ENCODE assay signal across 8 cellular contexts in genomic region chr7:1531979-1532455, GRCh38. TPM values are rescaled to one million over a fixed set of nuclear protein-coding genes. Genes with fewer than 3 reads are reported as not detected.
DNase-seq lines count a peak whose midpoint lies in the region; ATAC-seq and TF ChIP-seq lines count a peak whose summit lies in the region.

No MANE protein-coding gene starts in this region.

- H3K9me3 Mint-ChIP-seq in activated CD4-positive, alpha-beta T cell treated with anti-CD3 and anti-CD28 coated beads, Interleukin-2, amount 10 ng/mL, durations not matched to agents 24 days and 14 days: no peaks in the 10 kb centered on the region

- in situ Hi-C loops in transverse colon (cut with MboI; ENCODE audit: low pct_ligation_motif_present in 1 of 4, low pct_unique_long_range_greater_than_20kb in 1 of 4, low sequenced_read_pairs in 3 of 4): no loop called here

- H3K27ac Mint-ChIP-seq in activated CD4-positive, alpha-beta T cell treated with anti-CD3 and anti-CD28 coated beads, Interleukin-2, amount 10 ng/mL, durations not matched to agents 24 days and 14 days: peak overlapping the region; percentile 94

- peaks cover 24% of the 10 kb centered on the region for H3K4me1 Mint-ChIP-seq in activated CD4-positive, alpha-beta T cell treated with anti-CD3 and anti-CD28 coated beads, Interleukin-2, amount 10 ng/mL, durations not matched to agents 24 days and 14 days

- H3K9me3 ChIP-seq in adrenal gland (replicated peaks in 1 of 3) (no peaks in the 10 kb centered on the region), transverse colon (no peaks in the 10 kb centered on the region)

- peaks cover 38 to 45% of the 10 kb centered on the region in 2 donors for H3K4me1 ChIP-seq in adrenal gland (replicated peaks in 1 of 2)
- peaks cover 27 to 49% (median 48%) of the 10 kb centered on the region in 4 donors for H3K4me1 ChIP-seq in transverse colon

- 35 to 39% (median 37%) methylated on average over 3 to 10 of the region's 10 CpGs for WGBS in adrenal gland, 4 donors
- WGBS in lower leg skin, 2 donors: 17 to 18% methylated on average over 10 of the region's 10 CpGs
- WGBS in transverse colon (ENCODE audit: low coverage in 1 of 2), 2 donors: 21% methylated on average over 10 of the region's 10 CpGs; no CpG with 5 or more reads in 1 of the 2 donors

- H3K36me3 Mint-ChIP-seq in activated CD4-positive, alpha-beta T cell treated with anti-CD3 and anti-CD28 coated beads, Interleukin-2, amount 10 ng/mL, durations not matched to agents 24 days and 14 days (ENCODE audit: low read depth): peaks cover 5% of the 10 kb centered on the region

- TF ChIP-seq CTCF in adrenal gland (IDR thresholded peaks at IDR 0.05): no peak
- no peak for TF ChIP-seq CTCF in lower leg skin (IDR thresholded peaks at IDR 0.05)
- no peak for TF ChIP-seq CTCF in transverse colon (IDR thresholded peaks at IDR 0.05)

- TF ChIP-seq POLR2A in adrenal gland (IDR thresholded peaks at IDR 0.05) (no peak), lower leg skin (IDR thresholded peaks at IDR 0.05) (no peak), transverse colon (IDR thresholded peaks at IDR 0.05) (no peak)

- H3K4me3 Mint-ChIP-seq in activated CD4-positive, alpha-beta T cell treated with anti-CD3 and anti-CD28 coated beads, Interleukin-2, amount 10 ng/mL, durations not matched to agents 24 days and 14 days: peak overlapping the region; percentile 91

- H3K27me3 Mint-ChIP-seq in activated CD4-positive, alpha-beta T cell treated with anti-CD3 and anti-CD28 coated beads, Interleukin-2, amount 10 ng/mL, durations not matched to agents 24 days and 14 days: no peaks in the 10 kb centered on the region

- H3K27me3 ChIP-seq in adrenal gland (no peaks in the 10 kb centered on the region), transverse colon (no peaks in the 10 kb centered on the region)

- H3K4me3 ChIP-seq in adrenal gland: peak overlapping the region in 3 of 4 donors; percentile 7 to 93 (median 18)
- H3K4me3 ChIP-seq in lower leg skin (ENCODE audit: low read depth, poor library complexity, severe bottlenecking): peak overlapping the region; percentile 54
- peak overlapping the region; percentile 70 to 75 (median 72) for H3K4me3 ChIP-seq in transverse colon

- ATAC-seq in GM21390 (IDR thresholded peaks at IDR 0.05; ENCODE audit: unreplicated experiment): no peak

- no peaks in the 10 kb centered on the region for H3K36me3 ChIP-seq in adrenal gland (replicated peaks in 1 of 2)
- no peaks in the 10 kb centered on the region for H3K36me3 ChIP-seq in transverse colon

- intact Hi-C loops in activated CD4-positive, alpha-beta T cell treated with anti-CD3 and anti-CD28 coated beads, Interleukin-2, amount 10 ng/mL, durations not matched to agents 24 days and 14 days (cut with micrococcal nuclease): loop anchor here (1.0 to 5.0 kb wide), 5 partner anchors 28 to 875 kb away; partner anchors contain the start of genes INTS1, MICALL2 and ZFAND2A
- intact Hi-C loops in adrenal gland (cut with DNase I): no loop called here
- intact Hi-C loops in lower leg skin (cut with DNase I; ENCODE audit: low total_unique reads): no loop called here
- intact Hi-C loops in transverse colon (cut with DNase I; ENCODE audit: low total_unique reads): no loop called here

- DNase-seq in activated CD4-positive, alpha-beta T cell treated with anti-CD3 and anti-CD28 coated beads, Interleukin-2, amount 10 ng/mL, durations not matched to agents 24 days and 14 days: peak; percentile 74
- DNase-seq in activated CD4-positive, alpha-beta T cell treated with anti-CD3 and anti-CD28 coated beads for 1 hour: no peak
- DNase-seq in adrenal gland (peak in 3 of 7 donors; percentile 37 to 63 (median 60)), lower leg skin (ENCODE audit: low spot score in 2 of 2) (peak in 1 of 2 donors; percentile 88), transverse colon (no peak), foreskin melanocyte (no peak)
- DNase-seq in stimulated activated CD4-positive, alpha-beta T cell treated with anti-CD3 and anti-CD28 coated beads, Interleukin-4, amount 100 ng/mL, for 1 hour: no peak

- TF ChIP-seq EP300 in transverse colon (IDR thresholded peaks at IDR 0.05; ENCODE audit: low read depth): no peak

- H3K27ac ChIP-seq in adrenal gland (peak overlapping the region; percentile 82 to 98 (median 93)), transverse colon (peak overlapping the region; percentile 97 to 99 (median 98))

RNA-seq across cellular contexts. Expression of gene MAFK, which starts 1.5 kb away (rescaled TPM):
- total RNA-seq in activated CD4-positive, alpha-beta T cell treated with anti-CD3 and anti-CD28 coated beads, Interleukin-2, amount 10 ng/mL, durations not matched to agents 24 days and 14 days: 42.9 and 45.5 TPM in 2 replicates
- 10 to 100 TPM; 17.2 to 34.1 (median 20.6) TPM for total RNA-seq in adrenal gland
- polyA plus RNA-seq in adrenal gland: 10 to 100 TPM in 2 of 3 donors, 1 to 10 TPM in 1; 1.5 to 72.2 (median 37.6) TPM
- total RNA-seq in lower leg skin: 10 to 100 TPM; 47.7 to 72.8 (median 52.3) TPM
- 100 to 1,000 TPM in 1 of 4 donors, 10 to 100 TPM in 3; 22.9 to 103 (median 44.0) TPM for total RNA-seq in transverse colon

RNA-seq across cellular contexts. Expression of gene TMEM184A, which starts 24.0 kb away (rescaled TPM):
- total RNA-seq in activated CD4-positive, alpha-beta T cell treated with anti-CD3 and anti-CD28 coated beads, Interleukin-2, amount 10 ng/mL, durations not matched to agents 24 days and 14 days: not detected in 2 replicates
- total RNA-seq in adrenal gland: 1 to 10 TPM in 2 of 8 donors, under 1 TPM in 5, not detected in 1; 0.06 to 1.3 (median 0.72) TPM
- 1 to 10 TPM in 2 of 3 donors, not detected in 1; 1.2 to 2.1 TPM for polyA plus RNA-seq in adrenal gland
- 100 to 1,000 TPM in 3 of 4 donors, 10 to 100 TPM in 1; 70.5 to 177 (median 119) TPM for total RNA-seq in lower leg skin
- 100 to 1,000 TPM in 2 of 4 donors, 10 to 100 TPM in 2; 49.9 to 151 (median 94.1) TPM for total RNA-seq in transverse colon

RNA-seq across cellular contexts. Expression of gene INTS1, which starts 27.8 kb away (rescaled TPM):
- 89.5 and 94.3 TPM in 2 replicates for total RNA-seq in activated CD4-positive, alpha-beta T cell treated with anti-CD3 and anti-CD28 coated beads, Interleukin-2, amount 10 ng/mL, durations not matched to agents 24 days and 14 days
- total RNA-seq in adrenal gland: 100 to 1,000 TPM in 2 of 8 donors, 10 to 100 TPM in 6; 44.3 to 110 (median 72.8) TPM
- polyA plus RNA-seq in adrenal gland: 100 to 1,000 TPM in 1 of 3 donors, 10 to 100 TPM in 1, 1 to 10 TPM in 1; 4.7 to 152 (median 77.6) TPM
- total RNA-seq in lower leg skin: 10 to 100 TPM; 45.9 to 70.6 (median 60.3) TPM
- total RNA-seq in transverse colon: 100 to 1,000 TPM in 1 of 4 donors, 10 to 100 TPM in 3; 50.3 to 134 (median 71.4) TPM

RNA-seq across cellular contexts. Expression of gene PSMG3, which starts 37.8 kb away (rescaled TPM):
- total RNA-seq in activated CD4-positive, alpha-beta T cell treated with anti-CD3 and anti-CD28 coated beads, Interleukin-2, amount 10 ng/mL, durations not matched to agents 24 days and 14 days: 58.0 and 58.5 TPM in 2 replicates
- total RNA-seq in adrenal gland (10 to 100 TPM; 19.1 to 64.3 (median 25.5) TPM), lower leg skin (10 to 100 TPM; 38.2 to 73.2 (median 60.7) TPM), transverse colon (10 to 100 TPM in 3 of 4 donors, 1 to 10 TPM in 1; 7.1 to 41.9 (median 27.6) TPM)
- polyA plus RNA-seq in adrenal gland: 10 to 100 TPM; 17.3 to 82.7 (median 68.4) TPM

Comparison
In these comparisons a context has a peak if more than half of its experiments do, and no peak if none do; other contexts are left out.
1. H3K4me3 ChIP-seq: peak in every context shown above with its lines; median percentile 72 in transverse colon; 54 in lower leg skin; 18 in adrenal gland.
2. RNA of gene TMEM184A, which starts 24.0 kb away (total RNA-seq): 70.5 to 177 TPM in lower leg skin and 49.9 to 151 TPM in transverse colon; 0.06 to 1.3 TPM in adrenal gland and not detected in activated CD4-positive, alpha-beta T cell treated with anti-CD3 and anti-CD28 coated beads, Interleukin-2, amount 10 ng/mL, durations not matched to agents 24 days and 14 days; every median in the first group is over 10 times any median in the second.